ENCODE assay signal across 17 cellular contexts in genomic region chr1:6270432-6270831, GRCh38. TPM values are rescaled to one million over a fixed set of nuclear protein-coding genes. Genes with fewer than 3 reads are reported as not detected.
DNase-seq lines count a peak whose midpoint lies in the region; ATAC-seq and FAIRE-seq lines count a peak whose summit lies in the region.
"Had no signal": no experiment of that assay in that cellular context is flagged by ENCODE, and none has a peak within 500 bp of the region (broad histone marks: within the 10 kb centered on the region; RNA-seq: fewer than 3 reads in every experiment).

No MANE protein-coding gene starts in this region.

- DNase-seq in NCI-H1417 (lab: John Stamatoyannopoulos, UW) (peak in 2 of 3 experiments; percentile 71 to 76), NCI-H1417 treated with DMSO at 0.1 percent for 48 hours (lab: John Stamatoyannopoulos, UW) (no peak), NCI-H2171 treated with DMSO at 0.1 percent for 48 hours (lab: John Stamatoyannopoulos, UW) (peak; percentile 78), small intestine (peak; percentile 52), NCI-H2196 (lab: John Stamatoyannopoulos, UW; ENCODE audit: unreplicated experiment) (no peak)
- DNase-seq: activated CD8-positive, alpha-beta memory T cell treated with anti-CD3 and anti-CD28 coated beads for 24 hours; body of pancreas; cortex of kidney; mesendoderm had no signal

- no peak for FAIRE-seq in small intestine (lab: Jason Lieb, UNC)

- H3K27me3 ChIP-seq in duodenal mucosa (ENCODE audit: control insufficient read depth in 1 of 2, insufficient read depth in 2 of 2, low read length in 2 of 2) = no peaks in the 10 kb centered on the region
- no peaks in the 10 kb centered on the region for H3K27me3 ChIP-seq in small intestine (ENCODE audit: control insufficient read depth in 2 of 2, insufficient read depth in 2 of 2, low read length in 2 of 2)
- H3K27me3 ChIP-seq: body of pancreas, neutrophil had no signal

- WGBS in small intestine, 3 donors = 14 to 47% (median 36%) methylated on average over 7 of the region's 7 CpGs

- H3K9ac ChIP-seq in duodenal mucosa (ENCODE audit: low read depth in 1 of 2, low read length in 2 of 2) = peak overlapping the region in 1 of 2 donors; percentile 5
- H3K9ac ChIP-seq: SK-N-SH had no signal

- H3K9me3 ChIP-seq in duodenal mucosa (ENCODE audit: control insufficient read depth in 1 of 2, low read length in 2 of 2) (no peaks in the 10 kb centered on the region), small intestine (ENCODE audit: control insufficient read depth, low read depth) (no peaks in the 10 kb centered on the region)
- H3K9me3 ChIP-seq: body of pancreas, HAP-1, neutrophil, SK-N-SH, thoracic aorta had no signal

- H3K4me1 ChIP-seq in duodenal mucosa (ENCODE audit: control insufficient read depth in 1 of 2, insufficient read depth in 2 of 2, low read length in 2 of 2) = peaks cover 38% of the 10 kb centered on the region in 2 donors
- peaks cover 0 to 10% of the 10 kb centered on the region in 2 donors for H3K4me1 ChIP-seq in small intestine (ENCODE audit: control insufficient read depth in 2 of 2, insufficient read depth in 1 of 2, low read depth in 1 of 2, low read length in 1 of 2)
- H3K4me1 ChIP-seq: body of pancreas, HAP-1 had no signal

- no peak for ATAC-seq in GM18858 (IDR thresholded peaks at IDR 0.05; ENCODE audit: unreplicated experiment)
- ATAC-seq in GM21825 (IDR thresholded peaks at IDR 0.05; ENCODE audit: unreplicated experiment) = no peak
- ATAC-seq: body of pancreas had no signal

- H3K36me3 ChIP-seq in duodenal mucosa (ENCODE audit: control insufficient read depth in 1 of 2, insufficient read depth in 2 of 2, low read length in 2 of 2) (peaks cover 2 to 4% of the 10 kb centered on the region in 2 donors), small intestine (ENCODE audit: control insufficient read depth in 2 of 2, insufficient read depth in 2 of 2, low read length in 2 of 2) (peaks cover 2 to 3% of the 10 kb centered on the region in 2 donors)
- H3K36me3 ChIP-seq: neutrophil, thoracic aorta had no signal

- H3K27ac ChIP-seq in duodenal mucosa (ENCODE audit: low read depth, low read length) (peak overlapping the region; percentile 7), small intestine (ENCODE audit: low read depth in 1 of 2, low read length in 1 of 2) (peak overlapping the region in 1 of 2 donors; percentile 79)
- H3K27ac ChIP-seq: body of pancreas, neutrophil, thoracic aorta had no signal

- H3K4me3 ChIP-seq in duodenal mucosa (ENCODE audit: low read depth in 1 of 2, low read length in 2 of 2) = no peak overlapping the region
- no peak overlapping the region for H3K4me3 ChIP-seq in small intestine (ENCODE audit: low read depth in 1 of 2, low read length in 2 of 2)
- H3K4me3 ChIP-seq: body of pancreas, HAP-1, thoracic aorta had no signal

RNA-seq across cellular contexts. Expression of gene GPR153, which starts 9.5 kb away (rescaled TPM):
- 10 to 100 TPM in 2 of 3 donors, 1 to 10 TPM in 1; 6.5 to 34.9 (median 22.2) TPM for polyA plus RNA-seq in small intestine

RNA-seq across cellular contexts. Expression of gene HES3, which starts 26.5 kb away (rescaled TPM):
- not detected for polyA plus RNA-seq in small intestine
- polyA plus RNA-seq: CD14-positive monocyte, SK-N-SH had no signal

RNA-seq across cellular contexts. Expression of gene ICMT, which starts 34.7 kb away (rescaled TPM):
- 10 to 100 TPM; 16.5 to 37.0 (median 25.7) TPM for polyA plus RNA-seq in small intestine

Comparison
In these comparisons a context has a peak if more than half of its experiments do, and no peak if none do; other contexts are left out.
1. DNase-seq: peak in NCI-H1417 (2 of 3), NCI-H2171 treated with DMSO at 0.1 percent for 48 hours (single experiment) and small intestine (single experiment); none in NCI-H1417 treated with DMSO at 0.1 percent for 48 hours (single experiment) and NCI-H2196 (single experiment).